8 cellular contexts compared by ENCODE assay signal in the genomic region with DNA sequence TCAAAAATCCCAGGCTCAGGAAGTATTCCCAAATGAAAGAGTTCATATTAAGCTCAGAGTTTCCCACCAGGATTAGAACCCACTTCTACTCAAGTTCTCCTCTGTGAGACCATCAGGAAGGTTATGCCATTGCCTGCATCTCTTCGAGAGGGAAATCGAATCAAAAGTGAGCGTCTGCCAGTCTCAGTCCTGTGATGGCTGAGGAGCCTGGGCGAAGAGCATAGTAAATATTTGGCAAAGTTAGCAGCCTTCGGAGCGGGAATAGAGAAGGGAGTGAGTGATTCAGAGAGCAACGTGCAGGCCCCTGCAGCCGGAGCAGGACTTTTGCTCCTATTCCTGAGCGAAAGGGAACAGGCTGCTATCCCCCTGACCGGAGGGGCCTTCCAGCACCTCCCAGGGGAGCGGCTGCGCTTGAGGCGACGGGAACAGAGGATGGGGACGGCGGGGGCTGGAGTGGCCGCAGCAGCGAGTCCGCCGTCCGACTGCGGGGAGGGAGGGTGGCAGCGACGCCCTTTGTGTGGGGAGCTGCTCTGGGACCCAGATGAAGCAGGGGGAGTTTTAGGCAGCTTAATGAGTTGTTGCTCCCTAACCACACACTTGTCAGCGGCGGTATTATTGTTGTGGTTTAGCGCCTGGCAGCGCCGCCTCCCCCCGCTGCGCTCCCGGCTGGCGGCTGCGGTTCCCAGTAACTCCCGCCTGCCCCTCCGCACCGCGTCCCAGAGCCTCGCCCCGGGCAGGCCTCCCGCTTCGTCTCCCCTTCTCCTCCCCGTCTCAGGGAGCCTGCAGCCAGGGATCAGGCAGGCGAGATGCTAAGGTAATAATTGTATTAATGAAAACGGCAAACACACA. TPM values are rescaled to one million over a fixed set of nuclear protein-coding genes. Genes with fewer than 3 reads are reported as not detected.
DNase-seq lines count a peak whose midpoint lies in the region; ATAC-seq and TF ChIP-seq lines count a peak whose summit lies in the region.

No MANE protein-coding gene starts in this region.

- H3K27ac ChIP-seq in right atrium auricular region: peak overlapping the region; percentile 1 to 44

- H3K4me3 ChIP-seq in Jurkat, Clone E6-1 (ENCODE audit: low read length): no peak overlapping the region
- H3K4me3 ChIP-seq in right atrium auricular region: peak overlapping the region; percentile 25 to 49

- peaks cover 6 to 7% of the 10 kb centered on the region in 2 donors for H3K27me3 ChIP-seq in right atrium auricular region

- no peak overlapping the region for H3K27ac Mint-ChIP-seq in activated naive CD4-positive, alpha-beta T cell treated with anti-CD3 and anti-CD28 coated beads, Interleukin-2, amount 50 U/mL, for 72 hours

- H3K36me3 ChIP-seq in right atrium auricular region: no peaks in the 10 kb centered on the region

- peak; percentile 69 to 89 for ATAC-seq in activated naive CD4-positive, alpha-beta T cell treated with anti-CD3 and anti-CD28 coated beads, Interleukin-2, amount 50 U/mL, for 72 hours
- no peak for ATAC-seq in GM18873 (IDR thresholded peaks at IDR 0.05; ENCODE audit: low FRiP score, unreplicated experiment)

- TF ChIP-seq CTCF in right atrium auricular region (IDR thresholded peaks at IDR 0.05): no peak

- peak; percentile 39 for DNase-seq in NCI-H2171 treated with DMSO at 0.1 percent for 48 hours (lab: John Stamatoyannopoulos, UW)
- DNase-seq in NCI-H2171 (lab: John Stamatoyannopoulos, UW): no peak
- DNase-seq in Jurkat, Clone E6-1 (ENCODE audit: low read depth, low spot score): peak; percentile 56
- no peak for DNase-seq in activated naive CD4-positive, alpha-beta T cell treated with anti-CD3 and anti-CD28 coated beads, Interleukin-2, amount 50 U/mL, for 72 hours (ENCODE audit: low spot score in 2 of 2)
- no peak for DNase-seq in right atrium auricular region (ENCODE audit: low spot score)
- DNase-seq in retina: peak; percentile 77
- no peak for DNase-seq in ureter (ENCODE audit: low spot score)

- H3K36me3 Mint-ChIP-seq in activated naive CD4-positive, alpha-beta T cell treated with anti-CD3 and anti-CD28 coated beads, Interleukin-2, amount 50 U/mL, for 72 hours: peaks cover 0 to 8% of the 10 kb centered on the region in 2 donors

- peaks cover 0 to 19% of the 10 kb centered on the region in 2 donors for H3K4me1 ChIP-seq in right atrium auricular region

- no peaks in the 10 kb centered on the region for H3K9me3 Mint-ChIP-seq in activated naive CD4-positive, alpha-beta T cell treated with anti-CD3 and anti-CD28 coated beads, Interleukin-2, amount 50 U/mL, for 72 hours

- no peaks in the 10 kb centered on the region for H3K9me3 ChIP-seq in right atrium auricular region

RNA-seq across cellular contexts. Expression of gene NRGN, which starts 21.7 kb away (rescaled TPM):
- polyA plus RNA-seq in Jurkat, Clone E6-1 (2012; ENCODE audit: insufficient read depth, insufficient read length): 19.5 TPM
- total RNA-seq in activated naive CD4-positive, alpha-beta T cell treated with anti-CD3 and anti-CD28 coated beads, Interleukin-2, amount 50 U/mL, for 72 hours: 10 to 100 TPM; 12.0 to 12.2 TPM
- total RNA-seq in right atrium auricular region (1 to 10 TPM; 2.2 to 2.8 TPM), ureter (6.1 TPM)

RNA-seq across cellular contexts. Expression of gene VSIG2, which starts 34.0 kb away (rescaled TPM):
- not detected for polyA plus RNA-seq in Jurkat, Clone E6-1 (2012; ENCODE audit: insufficient read depth, insufficient read length)
- total RNA-seq in activated naive CD4-positive, alpha-beta T cell treated with anti-CD3 and anti-CD28 coated beads, Interleukin-2, amount 50 U/mL, for 72 hours: not detected
- total RNA-seq in right atrium auricular region: 1 to 10 TPM; 1.1 to 6.3 TPM
- 215 TPM for total RNA-seq in ureter

RNA-seq across cellular contexts. Expression of gene ESAM, which starts 44.1 kb away (rescaled TPM):
- polyA plus RNA-seq in Jurkat, Clone E6-1 (2012; ENCODE audit: insufficient read depth, insufficient read length): 0.48 TPM
- 1 to 10 TPM in 1 of 2 donors, under 1 TPM in 1; 0.36 to 1.7 TPM for total RNA-seq in activated naive CD4-positive, alpha-beta T cell treated with anti-CD3 and anti-CD28 coated beads, Interleukin-2, amount 50 U/mL, for 72 hours
- 10 to 100 TPM; 60.6 to 64.6 TPM for total RNA-seq in right atrium auricular region
- 34.4 TPM for total RNA-seq in ureter

RNA-seq across cellular contexts. Expression of gene SPA17, which starts 44.3 kb away (rescaled TPM):
- 11.6 TPM for polyA plus RNA-seq in Jurkat, Clone E6-1 (2012; ENCODE audit: insufficient read depth, insufficient read length)
- total RNA-seq in activated naive CD4-positive, alpha-beta T cell treated with anti-CD3 and anti-CD28 coated beads, Interleukin-2, amount 50 U/mL, for 72 hours: 1 to 10 TPM; 1.9 to 2.6 TPM
- total RNA-seq in right atrium auricular region: 1 to 10 TPM; 4.7 to 5.9 TPM
- total RNA-seq in ureter: 6.3 TPM

RNA-seq across cellular contexts. Expression of gene SIAE, which starts 44.5 kb away (rescaled TPM):
- 1.8 TPM for polyA plus RNA-seq in Jurkat, Clone E6-1 (2012; ENCODE audit: insufficient read depth, insufficient read length)
- total RNA-seq in activated naive CD4-positive, alpha-beta T cell treated with anti-CD3 and anti-CD28 coated beads, Interleukin-2, amount 50 U/mL, for 72 hours: 10 to 100 TPM in 1 of 2 donors, 1 to 10 TPM in 1; 7.6 to 12.3 TPM
- 10 to 100 TPM; 12.5 to 40.8 TPM for total RNA-seq in right atrium auricular region
- total RNA-seq in ureter: 38.8 TPM

Comparison
In these comparisons a context has a peak if more than half of its experiments do, and no peak if none do; other contexts are left out.
1. DNase-seq: peak in NCI-H2171 treated with DMSO at 0.1 percent for 48 hours (single experiment), Jurkat, Clone E6-1 (single experiment) and retina (single experiment); none in NCI-H2171 (single experiment), activated naive CD4-positive, alpha-beta T cell treated with anti-CD3 and anti-CD28 coated beads, Interleukin-2, amount 50 U/mL, for 72 hours (0 of 2), right atrium auricular region (single experiment) and ureter (single experiment).
2. RNA of gene VSIG2, which starts 34.0 kb away (total RNA-seq): 215 TPM in ureter (single experiment); 1.1 to 6.3 TPM in right atrium auricular region and not detected in activated naive CD4-positive, alpha-beta T cell treated with anti-CD3 and anti-CD28 coated beads, Interleukin-2, amount 50 U/mL, for 72 hours; every median in the first group is over 10 times any median in the second.
3. RNA of gene ESAM, which starts 44.1 kb away (total RNA-seq): 60.6 to 64.6 TPM in right atrium auricular region and 34.4 TPM in ureter (single experiment); 0.36 to 1.7 TPM in activated naive CD4-positive, alpha-beta T cell treated with anti-CD3 and anti-CD28 coated beads, Interleukin-2, amount 50 U/mL, for 72 hours; every median in the first group is over 10 times any median in the second.